ENCODE assay signal across 8 cellular contexts in genomic region chr1:165376041-165376810, GRCh38. TPM values are rescaled to one million over a fixed set of nuclear protein-coding genes. Genes with fewer than 3 reads are reported as not detected.
DNase-seq lines count a peak whose midpoint lies in the region; ATAC-seq lines count a peak whose summit lies in the region.

No MANE protein-coding gene starts in this region.

- DNase-seq in DMS79 (lab: John Stamatoyannopoulos, UW) (peak; percentile 97), SK-N-MC (ENCODE audit: low read depth, low spot score) (no peak), cerebellum (ENCODE audit: low spot score) (peak; percentile 51), iris pigment epithelial cell (ENCODE audit: low read depth) (peak; percentile 72), SIG-M5 treated with dmso at 0.1 percent for 504 hours (lab: John Stamatoyannopoulos, UW; ENCODE audit: unreplicated experiment) (no peak)

- H3K36me3 ChIP-seq in SK-N-MC (ENCODE audit: insufficient read depth, low read length), result no peaks in the 10 kb centered on the region

- H3K27ac ChIP-seq in SK-N-MC, result peak overlapping the region; percentile 94
- peak overlapping the region; percentile 18 to 93 (median 78) for H3K27ac ChIP-seq in skin epidermis

- peak overlapping the region; percentile 77 for H3K9ac ChIP-seq in SK-N-MC (ENCODE audit: insufficient read length)

- H3K4me3 ChIP-seq in SK-N-MC (peak overlapping the region; percentile 73), skin epidermis (peak overlapping the region in 6 of 7 experiments; percentile 12 to 26 (median 20))

- H3K9me3 ChIP-seq in SK-N-MC (ENCODE audit: low read depth, low read length), result no peaks in the 10 kb centered on the region

- peak; percentile 57 for ATAC-seq in HG02884 (IDR thresholded peaks at IDR 0.05; ENCODE audit: unreplicated experiment)
- ATAC-seq in HG02938 (IDR thresholded peaks at IDR 0.05; ENCODE audit: unreplicated experiment), result no peak

RNA-seq across cellular contexts. Expression of gene LMX1A, which starts 19.7 kb away (rescaled TPM):
- 13.3 TPM for total RNA-seq in cerebellum

Comparison
In these comparisons a context has a peak if more than half of its experiments do, and no peak if none do; other contexts are left out.
1. DNase-seq: peak in DMS79 (single experiment), cerebellum (single experiment) and iris pigment epithelial cell (single experiment); none in SK-N-MC (single experiment) and SIG-M5 treated with dmso at 0.1 percent for 504 hours (single experiment).